Comparison of ENCODE assay signal across 2 cellular contexts in genomic region chr15:83695901-83696425, GRCh38.
TF ChIP-seq lines count a peak whose summit lies in the region.

No MANE protein-coding gene starts in this region.

TF ChIP-seq in IMR-90, 13 proteins besides CTCF, POLR2A, EP300 and RAD21:
- TF ChIP-seq ELK1 (IDR thresholded peaks at IDR 0.05; ENCODE audit: borderline replicate concordance, low read depth, low read length) (no peak), CEBPB (IDR thresholded peaks at IDR 0.05; ENCODE audit: low read depth, low read length) (no peak), USF2 (IDR thresholded peaks at IDR 0.05; ENCODE audit: low read depth, low read length) (no peak), SMC3 (IDR thresholded peaks at IDR 0.05; ENCODE audit: low read depth, low read length) (no peak), BHLHE40 (IDR thresholded peaks at IDR 0.05; ENCODE audit: low read depth, low read length) (no peak), MAFK (IDR thresholded peaks at IDR 0.05; ENCODE audit: low read depth, low read length) (no peak), MXI1 (IDR thresholded peaks at IDR 0.05; ENCODE audit: borderline replicate concordance, low read depth, low read length) (no peak)
TF ChIP-seq in IMR-90: peak in this region for 0.

TF ChIP-seq in SK-N-SH, 30 proteins besides CTCF, POLR2A, EP300 and RAD21:
- TF ChIP-seq NRF1 (IDR thresholded peaks at IDR 0.05; ENCODE audit: low read depth, low read length) (no peak), MEF2A (IDR thresholded peaks at IDR 0.05; ENCODE audit: borderline replicate concordance, low read depth) (no peak)
